In genomic region chr18:63567825-63568224, GRCh38 we compare ENCODE assay signal across 12 cellular contexts. TPM values are rescaled to one million over a fixed set of nuclear protein-coding genes. Genes with fewer than 3 reads are reported as not detected.
"Had no signal": no experiment of that assay in that cellular context is flagged by ENCODE, and none has a peak within 500 bp of the region (broad histone marks: within the 10 kb centered on the region; RNA-seq: fewer than 3 reads in every experiment).

No MANE protein-coding gene starts in this region.

- H3K9me3 Mint-ChIP-seq: GM23338, H9, HFFc6 had no signal

- H3K36me3 ChIP-seq: HAP-1 had no signal

- H3K27ac ChIP-seq: GM23248 had no signal

- H3K4me3 Mint-ChIP-seq: GM23338, H9, HFFc6 had no signal

- FAIRE-seq: H1, H54 had no signal

- H3K27ac Mint-ChIP-seq: GM23338, H9, HFFc6 had no signal

- H3K4me1 ChIP-seq: HAP-1 had no signal

- H3K9ac ChIP-seq: GM23248 had no signal

- H3K9me3 ChIP-seq: HAP-1 had no signal

- H3K4me3 ChIP-seq: GM23248, GM23338, HAP-1 had no signal

- DNase-seq: GOT3, H7, H9, HCEC 1CT, HFFc6 had no signal

- ATAC-seq: GM23338, HCT116 had no signal

- H2AFZ ChIP-seq: GM23248, GM23338 had no signal

- H3K4me2 ChIP-seq: GM23338 had no signal

RNA-seq across cellular contexts. Expression of gene SERPINB13, which starts 19.3 kb away (rescaled TPM):
- total RNA-seq: GM23248, GM23338, H1, H4, H7, H9, HFFc6 had no signal
- polyA plus RNA-seq: GM23248, GM23338, H1 had no signal

RNA-seq across cellular contexts. Expression of gene SERPINB12, which starts 25.7 kb away (rescaled TPM):
- total RNA-seq: GM23248, GM23338, H1, H4, H7, H9, HFFc6 had no signal
- polyA plus RNA-seq: GM23248, GM23338, H1 had no signal
